8 cellular contexts compared by ENCODE assay signal in the genomic region with DNA sequence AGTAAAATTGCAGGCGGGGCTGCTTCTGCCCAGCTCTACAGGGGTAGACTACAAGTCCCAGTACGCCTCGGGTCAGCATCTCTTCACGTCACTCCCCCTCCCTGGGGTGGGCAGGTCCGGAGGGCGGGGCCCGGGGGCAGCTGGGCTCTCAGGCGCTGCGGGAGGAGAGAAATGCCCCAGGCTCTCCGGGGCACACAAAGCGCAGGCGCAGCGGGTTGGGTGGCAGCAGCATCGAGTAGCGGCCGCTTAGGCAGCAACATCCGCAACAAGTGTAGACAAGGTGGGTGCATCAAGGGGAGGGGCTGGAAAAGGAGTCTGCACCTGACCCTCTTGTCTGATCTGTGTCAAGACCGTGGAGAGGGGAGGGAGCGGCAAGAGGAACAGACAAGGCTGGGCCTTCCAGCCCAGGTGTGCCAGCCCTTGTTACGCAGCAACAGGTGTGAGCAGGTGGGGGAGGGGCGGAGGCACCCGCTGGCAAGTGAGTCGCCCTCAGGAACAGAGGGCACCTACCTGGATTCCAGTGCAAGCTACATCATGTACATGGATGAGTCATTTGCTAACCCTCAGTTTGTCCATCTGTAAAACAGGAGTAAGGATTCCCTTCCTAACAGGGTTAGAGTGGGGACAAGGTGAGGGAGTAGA. TPM values are rescaled to one million over a fixed set of nuclear protein-coding genes. Genes with fewer than 3 reads are reported as not detected.
DNase-seq lines count a peak whose midpoint lies in the region; ATAC-seq and TF ChIP-seq lines count a peak whose summit lies in the region.

No MANE protein-coding gene starts in this region.

- WGBS in suprapubic skin = 7% methylated on average over 19 of the region's 23 CpGs

- H3K4me1 ChIP-seq in CD8-positive, alpha-beta T cell (ENCODE audit: insufficient read depth, low read length) = peaks cover 19% of the 10 kb centered on the region
- H3K4me1 ChIP-seq in osteoblast (ENCODE audit: insufficient read depth, low read length) = no peaks in the 10 kb centered on the region
- peaks cover 25% of the 10 kb centered on the region for H3K4me1 ChIP-seq in suprapubic skin

- peaks cover 24% of the 10 kb centered on the region for H3K4me1 Mint-ChIP-seq in CD8-positive, alpha-beta T cell (ENCODE audit: low read depth)
- H3K4me1 Mint-ChIP-seq in activated naive CD4-positive, alpha-beta T cell treated with anti-CD3 and anti-CD28 coated beads, Interleukin-2, amount 10 ng/mL, durations not matched to agents 7 days and 5 days = peaks cover 18% of the 10 kb centered on the region

- peak; percentile 99 for ATAC-seq in CD8-positive, alpha-beta T cell
- ATAC-seq in GM21717 (IDR thresholded peaks at IDR 0.05; ENCODE audit: unreplicated experiment) = peak; percentile 84

- H2AFZ ChIP-seq in osteoblast (ENCODE audit: low read length) = peak overlapping the region; percentile 35

- intact Hi-C loops in CD8-positive, alpha-beta T cell (cut with DNase I, micrococcal nuclease) = loop anchor here (1.0 to 5.0 kb wide), 3 partner anchors 49 to 1425 kb away; partner anchors contain the start of genes FAM168A (in 2 of the 2), INPPL1 (in 1 of the 2) and RELT (in 1 of the 2)

- TF ChIP-seq CTCF in CD8-positive, alpha-beta T cell (IDR thresholded peaks at IDR 0.05) = no peak
- TF ChIP-seq CTCF in osteoblast (IDR thresholded peaks at IDR 0.05; ENCODE audit: extremely low read depth, low read depth, low read length) (no peak), suprapubic skin (IDR thresholded peaks at IDR 0.05) (no peak)

- H3K4me3 ChIP-seq in CD8-positive, alpha-beta T cell (ENCODE audit: low read depth, low read length) = peak overlapping the region; percentile 79
- H3K4me3 ChIP-seq in MG63 (no peak overlapping the region), osteoblast (ENCODE audit: insufficient read depth, low read length) (peak overlapping the region; percentile 51), suprapubic skin (peak overlapping the region; percentile 27)

- no peak for TF ChIP-seq POLR2A in suprapubic skin (IDR thresholded peaks at IDR 0.05)

- H3K27ac ChIP-seq in CD8-positive, alpha-beta T cell (ENCODE audit: low read depth, low read length) = peak overlapping the region; percentile 58
- H3K27ac ChIP-seq in osteoblast (ENCODE audit: low read depth, low read length) (no peak overlapping the region), suprapubic skin (no peak overlapping the region)

- no peaks in the 10 kb centered on the region for H3K27me3 ChIP-seq in CD8-positive, alpha-beta T cell (ENCODE audit: insufficient read depth, low read length)
- no peaks in the 10 kb centered on the region for H3K27me3 ChIP-seq in MG63
- peaks cover 9% of the 10 kb centered on the region for H3K27me3 ChIP-seq in osteoblast (ENCODE audit: insufficient read depth, low read length)
- H3K27me3 ChIP-seq in suprapubic skin = peaks cover 14% of the 10 kb centered on the region

- H3K9me3 ChIP-seq in CD8-positive, alpha-beta T cell (ENCODE audit: low read length) = no peaks in the 10 kb centered on the region
- no peaks in the 10 kb centered on the region for H3K9me3 ChIP-seq in MG63
- no peaks in the 10 kb centered on the region for H3K9me3 ChIP-seq in osteoblast (ENCODE audit: low read depth, low read length)
- H3K9me3 ChIP-seq in suprapubic skin = no peaks in the 10 kb centered on the region

- no peak for TF ChIP-seq EP300 in suprapubic skin (IDR thresholded peaks at IDR 0.05)

- H3K27me3 Mint-ChIP-seq in CD8-positive, alpha-beta T cell (ENCODE audit: low read depth) = no peaks in the 10 kb centered on the region
- peaks cover 26% of the 10 kb centered on the region for H3K27me3 Mint-ChIP-seq in activated naive CD4-positive, alpha-beta T cell treated with anti-CD3 and anti-CD28 coated beads, Interleukin-2, amount 10 ng/mL, durations not matched to agents 7 days and 5 days

- peak; percentile 89 to 97 (median 93) for DNase-seq in CD8-positive, alpha-beta T cell
- DNase-seq in MG63 (peak; percentile 40), SK-MEL-5 (ENCODE audit: low read depth, low spot score) (peak; percentile 43), globus pallidus (ENCODE audit: low spot score) (peak; percentile 99), osteoblast (ENCODE audit: insufficient read length, low spot score, missing footprints) (peak; percentile 98), suprapubic skin (ENCODE audit: low spot score in 2 of 2) (peak; percentile 83 to 85)
- DNase-seq in activated naive CD4-positive, alpha-beta T cell treated with anti-CD3 and anti-CD28 coated beads, Interleukin-2, amount 10 ng/mL, durations not matched to agents 7 days and 5 days = peak; percentile 94

- peak overlapping the region; percentile 60 for H3K4me2 ChIP-seq in osteoblast (ENCODE audit: insufficient read depth, low read length)

- peak overlapping the region; percentile 94 for H3K27ac Mint-ChIP-seq in CD8-positive, alpha-beta T cell
- H3K27ac Mint-ChIP-seq in activated naive CD4-positive, alpha-beta T cell treated with anti-CD3 and anti-CD28 coated beads, Interleukin-2, amount 10 ng/mL, durations not matched to agents 7 days and 5 days = peak overlapping the region; percentile 37

- in situ Hi-C loops in SK-MEL-5 (cut with HindIII; ENCODE audit: low pct_unique_long_range_greater_than_20kb, low sequenced_read_pairs) = no loop called here

- H3K36me3 ChIP-seq in CD8-positive, alpha-beta T cell (ENCODE audit: insufficient read depth, low read length) = peaks cover 4% of the 10 kb centered on the region
- H3K36me3 ChIP-seq in MG63 (no peaks in the 10 kb centered on the region), osteoblast (ENCODE audit: insufficient read depth, low read length) (no peaks in the 10 kb centered on the region), suprapubic skin (no peaks in the 10 kb centered on the region)

- CTCF ChIA-PET in CD8-positive, alpha-beta T cell (lab: Charles Lee) = interaction anchor here (1.2 to 6.0 kb wide), 4 partner anchors 9 to 287 kb away, joined by 3 to 49 read pairs (median 25); no protein-coding TSS in a partner anchor
- CTCF ChIA-PET in activated naive CD4-positive, alpha-beta T cell treated with anti-CD3 and anti-CD28 coated beads, Interleukin-2, amount 10 ng/mL, durations not matched to agents 7 days and 5 days (lab: Charles Lee) = interaction anchor here (0.7 to 3.6 kb wide), 5 partner anchors 13 to 297 kb away, joined by 3 to 25 read pairs (median 8); no protein-coding TSS in a partner anchor

- no peaks in the 10 kb centered on the region for H4K20me1 ChIP-seq in osteoblast (ENCODE audit: insufficient read depth, low read length)

- peak overlapping the region; percentile 90 for H3K4me3 Mint-ChIP-seq in CD8-positive, alpha-beta T cell
- H3K4me3 Mint-ChIP-seq in activated naive CD4-positive, alpha-beta T cell treated with anti-CD3 and anti-CD28 coated beads, Interleukin-2, amount 10 ng/mL, durations not matched to agents 7 days and 5 days = peak overlapping the region; percentile 71

- peaks cover 22% of the 10 kb centered on the region for H3K36me3 Mint-ChIP-seq in CD8-positive, alpha-beta T cell
- no peaks in the 10 kb centered on the region for H3K36me3 Mint-ChIP-seq in activated naive CD4-positive, alpha-beta T cell treated with anti-CD3 and anti-CD28 coated beads, Interleukin-2, amount 10 ng/mL, durations not matched to agents 7 days and 5 days

- H3K79me2 ChIP-seq in osteoblast (ENCODE audit: insufficient read depth, low read length) = no peaks in the 10 kb centered on the region

- POLR2A ChIA-PET in CD8-positive, alpha-beta T cell (lab: Charles Lee) = interaction anchor here (0.8 to 2.3 kb wide), 4 partner anchors 12 to 132 kb away, joined by 3 to 7 read pairs (median 4); partner anchors contain the start of gene FAM168A

- H3K9me3 Mint-ChIP-seq in CD8-positive, alpha-beta T cell = no peaks in the 10 kb centered on the region
- H3K9me3 Mint-ChIP-seq in activated naive CD4-positive, alpha-beta T cell treated with anti-CD3 and anti-CD28 coated beads, Interleukin-2, amount 10 ng/mL, durations not matched to agents 7 days and 5 days = no peaks in the 10 kb centered on the region

RNA-seq across cellular contexts. Expression of gene PLEKHB1, which starts 1.2 kb away (rescaled TPM):
- 10 to 100 TPM; 23.1 to 25.7 TPM for total RNA-seq in CD8-positive, alpha-beta T cell
- total RNA-seq in MG63 (2014; rRNA removed; shearing (Covaris generic); ENCODE audit: low replicate concordance) = not detected in 2 replicates
- 45.0 and 48.5 TPM in 2 replicates for total RNA-seq in SK-MEL-5 (2014; rRNA removed; shearing (Covaris generic))
- 52.4 and 53.4 TPM in 2 replicates for polyA plus RNA-seq in SK-MEL-5 (2015; cell fraction: cytosol; rRNA removed)
- 37.2 and 65.6 TPM in 2 replicates for polyA plus RNA-seq in SK-MEL-5 (2015; cell fraction: nucleus; rRNA removed)
- total RNA-seq in osteoblast (0.36 and 1.8 TPM in 2 replicates), suprapubic skin (10 to 100 TPM in 1 of 4 donors, 1 to 10 TPM in 3; 4.7 to 12.5 (median 6.3) TPM)

RNA-seq across cellular contexts. Expression of gene FAM168A, which starts 49.7 kb away (rescaled TPM):
- total RNA-seq in CD8-positive, alpha-beta T cell = 10 to 100 TPM; 18.4 to 18.8 TPM
- 10.7 and 15.3 TPM in 2 replicates for total RNA-seq in MG63 (2014; rRNA removed; shearing (Covaris generic); ENCODE audit: low replicate concordance)
- 25.7 and 27.0 TPM in 2 replicates for total RNA-seq in SK-MEL-5 (2014; rRNA removed; shearing (Covaris generic))
- polyA plus RNA-seq in SK-MEL-5 (2015; cell fraction: cytosol; rRNA removed) = 46.0 and 55.9 TPM in 2 replicates
- 40.7 and 61.5 TPM in 2 replicates for polyA plus RNA-seq in SK-MEL-5 (2015; cell fraction: nucleus; rRNA removed)
- total RNA-seq in osteoblast = 28.2 and 30.9 TPM in 2 replicates
- total RNA-seq in suprapubic skin = 10 to 100 TPM; 17.7 to 40.1 (median 22.2) TPM

Comparison
In these comparisons a context has a peak if more than half of its experiments do, and no peak if none do; other contexts are left out.
1. DNase-seq: peak in every context shown above with its lines; median percentile 99 in globus pallidus; 98 in osteoblast; 94 in activated naive CD4-positive, alpha-beta T cell treated with anti-CD3 and anti-CD28 coated beads, Interleukin-2, amount 10 ng/mL, durations not matched to agents 7 days and 5 days; 93 in CD8-positive, alpha-beta T cell; 84 in suprapubic skin; 43 in SK-MEL-5; 40 in MG63.